ENCODE assay signal across 8 cellular contexts in genomic region chr2:200713704-200714064, GRCh38.
DNase-seq lines count a peak whose midpoint lies in the region; ATAC-seq and TF ChIP-seq lines count a peak whose summit lies in the region.

No MANE protein-coding gene starts in this region.

- WGBS in heart right ventricle, 2 donors: 85 to 86% methylated on average over 4 of the region's 4 CpGs
- 91% methylated on average over 4 of the region's 4 CpGs for WGBS in body of pancreas, 2 donors

- H3K27me3 Mint-ChIP-seq in naive thymus-derived CD8-positive, alpha-beta T cell: peaks cover 0 to 1% (median 0%) of the 10 kb centered on the region in 5 donors

- no peaks in the 10 kb centered on the region for H3K36me3 Mint-ChIP-seq in naive thymus-derived CD8-positive, alpha-beta T cell

- H3K4me1 Mint-ChIP-seq in naive thymus-derived CD8-positive, alpha-beta T cell: peaks cover 2 to 18% (median 10%) of the 10 kb centered on the region in 4 donors

- ATAC-seq in heart right ventricle (peak in 5 of 8 donors; percentile 5 to 57 (median 11)), Right ventricle myocardium superior (ENCODE audit: poor library complexity) (no peak), body of pancreas (no peak), GM21786 (IDR thresholded peaks at IDR 0.05; ENCODE audit: unreplicated experiment) (no peak)
- no peak for ATAC-seq in naive thymus-derived CD8-positive, alpha-beta T cell

- peaks cover 0 to 5% (median 0%) of the 10 kb centered on the region in 7 donors for H3K27me3 ChIP-seq in heart right ventricle
- H3K27me3 ChIP-seq in body of pancreas: no peaks in the 10 kb centered on the region
- no peaks in the 10 kb centered on the region for H3K27me3 ChIP-seq in vagina

- peak overlapping the region in 8 of 10 donors; percentile 22 to 87 (median 65) for H3K27ac ChIP-seq in heart right ventricle
- peak overlapping the region in 3 of 4 donors; percentile 41 to 80 (median 77) for H3K27ac ChIP-seq in body of pancreas
- H3K27ac ChIP-seq in vagina: peak overlapping the region; percentile 66

- TF ChIP-seq CTCF in heart right ventricle (IDR thresholded peaks at IDR 0.05) (no peak), body of pancreas (IDR thresholded peaks at IDR 0.05) (no peak), vagina (IDR thresholded peaks at IDR 0.05) (no peak)

- intact Hi-C loops in heart right ventricle (cut with DNase I) (loop anchor here (1.0 to 5.0 kb wide), 6 partner anchors 94 to 176 kb away; partner anchors contain the start of genes BZW1 (in 8 of the 10), NIF3L1 (in 1 of the 10) and PPIL3 (in 1 of the 10)), Right ventricle myocardium superior (cut with DNase I) (loop anchor here (5.0 kb wide), 1 partner anchor 99 kb away; the partner anchor contains the start of gene BZW1), body of pancreas (cut with DNase I) (loop anchor here (10.0 kb wide), 2 partner anchors 101 to 361 kb away; partner anchors contain the start of genes BZW1, HYCC2 and NDUFB3), vagina (cut with DNase I) (loop anchor here (2.0 kb wide), 1 partner anchor 99 kb away; no protein-coding TSS in a partner anchor)

- peak overlapping the region; percentile 98 to 100 (median 99) for H3K27ac Mint-ChIP-seq in naive thymus-derived CD8-positive, alpha-beta T cell

- peak overlapping the region in 5 of 10 donors; percentile 36 to 56 (median 46) for H3K4me3 ChIP-seq in heart right ventricle
- no peak overlapping the region for H3K4me3 ChIP-seq in body of pancreas
- no peak overlapping the region for H3K4me3 ChIP-seq in vagina

- H3K9me3 Mint-ChIP-seq in naive thymus-derived CD8-positive, alpha-beta T cell: no peaks in the 10 kb centered on the region

- H3K36me3 ChIP-seq in heart right ventricle: no peaks in the 10 kb centered on the region
- no peaks in the 10 kb centered on the region for H3K36me3 ChIP-seq in body of pancreas (replicated peaks in 1 of 2; ENCODE audit: insufficient read depth in 1 of 2, low read depth in 2 of 2)
- H3K36me3 ChIP-seq in vagina: no peaks in the 10 kb centered on the region

- POLR2A ChIA-PET in naive thymus-derived CD8-positive, alpha-beta T cell (lab: Charles Lee): interaction anchor here (0.7 to 2.9 kb wide), 16 partner anchors 89 to 519 kb away, joined by 3 to 48 read pairs (median 4); partner anchors contain the start of genes BZW1, CLK1, NIF3L1 and ORC2

- H3K9me3 ChIP-seq in heart right ventricle (no peaks in the 10 kb centered on the region), body of pancreas (no peaks in the 10 kb centered on the region), vagina (no peaks in the 10 kb centered on the region)

- H3K4me3 Mint-ChIP-seq in naive thymus-derived CD8-positive, alpha-beta T cell: peak overlapping the region; percentile 75 to 90 (median 84)

- no peak for DNase-seq in heart right ventricle
- no peak for DNase-seq in Right ventricle myocardium superior
- DNase-seq in body of pancreas: no peak
- DNase-seq in naive thymus-derived CD8-positive, alpha-beta T cell: no peak
- no peak for DNase-seq in vagina (ENCODE audit: extremely low spot score in 2 of 2)
- DNase-seq in NCI-H2196 (lab: John Stamatoyannopoulos, UW; ENCODE audit: unreplicated experiment): no peak
- no peak for DNase-seq in NOMO-1 treated with dmso at 0.1 percent for 144 hours (lab: John Stamatoyannopoulos, UW; ENCODE audit: unreplicated experiment)

- H3K4me1 ChIP-seq in heart right ventricle: peaks cover 0 to 11% (median 0%) of the 10 kb centered on the region in 9 donors
- peaks cover 6% of the 10 kb centered on the region for H3K4me1 ChIP-seq in body of pancreas
- peaks cover 4% of the 10 kb centered on the region for H3K4me1 ChIP-seq in vagina

- TF ChIP-seq POLR2A in body of pancreas (IDR thresholded peaks at IDR 0.05) (no peak), vagina (IDR thresholded peaks at IDR 0.05) (no peak)

Comparison
In these comparisons a context has a peak if more than half of its experiments do, and no peak if none do; other contexts are left out.
1. ATAC-seq: peak in heart right ventricle (5 of 8); none in Right ventricle myocardium superior (single experiment), body of pancreas (single experiment), naive thymus-derived CD8-positive, alpha-beta T cell (0 of 2) and GM21786 (single experiment).
2. Peak in every context shown above with its lines, with median percentiles within 50 percentile points of each other: H3K27ac ChIP-seq.